Comparison of ENCODE assay signal across 8 cellular contexts in genomic region chr20:43938932-43939761, GRCh38. TPM values are rescaled to one million over a fixed set of nuclear protein-coding genes. Genes with fewer than 3 reads are reported as not detected.
DNase-seq lines count a peak whose midpoint lies in the region; ATAC-seq and TF ChIP-seq lines count a peak whose summit lies in the region.

No MANE protein-coding gene starts in this region.

- ATAC-seq in foreskin keratinocyte: peak; percentile 25
- ATAC-seq in GM21381 (IDR thresholded peaks at IDR 0.05; ENCODE audit: unreplicated experiment): no peak

- H3K9me3 ChIP-seq in SJSA1 (replicated peaks) (no peaks in the 10 kb centered on the region), skeletal muscle satellite cell (replicated peaks; ENCODE audit: low read length) (no peaks in the 10 kb centered on the region)

- no peak overlapping the region for H3K27ac Mint-ChIP-seq in endothelial cell (ENCODE audit: unreplicated experiment)

- peaks cover 15% of the 10 kb centered on the region for H3K4me1 Mint-ChIP-seq in endothelial cell (ENCODE audit: unreplicated experiment)

- no peak overlapping the region for H3K9ac ChIP-seq in skeletal muscle satellite cell (ENCODE audit: low read depth, low read length)

- no peaks in the 10 kb centered on the region for H3K36me3 ChIP-seq in SJSA1
- no peaks in the 10 kb centered on the region for H3K36me3 ChIP-seq in skeletal muscle satellite cell (ENCODE audit: insufficient read depth, low read length)

- H3K4me3 ChIP-seq in HFF-Myc (replicated peaks; ENCODE audit: low read depth, low read length): no peak overlapping the region
- H3K4me3 ChIP-seq in SJSA1: no peak overlapping the region
- H3K4me3 ChIP-seq in skeletal muscle satellite cell (ENCODE audit: low read length): no peak overlapping the region

- H3K4me3 Mint-ChIP-seq in endothelial cell (ENCODE audit: unreplicated experiment): no peak overlapping the region

- no peaks in the 10 kb centered on the region for H3K9me3 Mint-ChIP-seq in endothelial cell (ENCODE audit: unreplicated experiment)

- no peaks in the 10 kb centered on the region for H3K36me3 Mint-ChIP-seq in endothelial cell (ENCODE audit: low read depth, unreplicated experiment)

- peak overlapping the region; percentile 58 for H3K4me2 ChIP-seq in skeletal muscle satellite cell (ENCODE audit: low read length)

- H3K4me1 ChIP-seq in SJSA1 (replicated peaks): peaks cover 61% of the 10 kb centered on the region
- H3K4me1 ChIP-seq in foreskin keratinocyte: peaks cover 19% of the 10 kb centered on the region
- peaks cover 33% of the 10 kb centered on the region for H3K4me1 ChIP-seq in skeletal muscle satellite cell (ENCODE audit: control insufficient read depth, insufficient read depth, low read length)

- H3K27ac ChIP-seq in SJSA1 (peak overlapping the region; percentile 40), foreskin keratinocyte (no peak overlapping the region)

- TF ChIP-seq CTCF in HFF-Myc (IDR thresholded peaks at IDR 0.05; ENCODE audit: low read depth, low read length, missing control alignments) (no peak), foreskin keratinocyte (conservative IDR thresholded peaks at IDR 0.05) (no peak), endothelial cell (IDR thresholded peaks at IDR 0.05; ENCODE audit: unreplicated experiment) (no peak)

- H3K27me3 ChIP-seq in SJSA1 (replicated peaks): no peaks in the 10 kb centered on the region
- peaks cover 3% of the 10 kb centered on the region for H3K27me3 ChIP-seq in foreskin keratinocyte
- H3K27me3 ChIP-seq in skeletal muscle satellite cell (ENCODE audit: control insufficient read depth, insufficient read depth, low read length): peaks cover 27% of the 10 kb centered on the region

- DNase-seq in HFF-Myc (ENCODE audit: extremely low read depth, low read depth): peak; percentile 78
- peak; percentile 92 to 94 for DNase-seq in SJSA1 (ENCODE audit: low read depth in 1 of 2, low spot score in 2 of 2)
- DNase-seq in foreskin keratinocyte: peak; percentile 87 to 91
- no peak for DNase-seq in stimulated activated CD4-positive, alpha-beta T cell treated with anti-CD3 and anti-CD28 coated beads, Interleukin-4, amount 100 ng/mL, for 1 hour
- DNase-seq in NCI-H1930 (lab: John Stamatoyannopoulos, UW): no peak
- no peak for DNase-seq in endothelial cell (ENCODE audit: low spot score)

- peaks cover 4% of the 10 kb centered on the region for H3K27me3 Mint-ChIP-seq in endothelial cell (ENCODE audit: unreplicated experiment)

RNA-seq across cellular contexts. Expression of gene TOX2, which starts 24.5 kb away (rescaled TPM):
- total RNA-seq in SJSA1 (2014; rRNA removed; shearing (Covaris generic)): 6.2 TPM in 2 replicates
- total RNA-seq in foreskin keratinocyte (0.14 TPM in 2 replicates), endothelial cell (ENCODE audit: unreplicated experiment) (5.0 TPM)
- 0.10 and 0.29 TPM in 2 replicates for polyA plus RNA-seq in foreskin keratinocyte
- 0.22 and 0.76 TPM in 2 replicates for total RNA-seq in skeletal muscle satellite cell (2012; rRNA removed)

Comparison
In these comparisons a context has a peak if more than half of its experiments do, and no peak if none do; other contexts are left out.
1. DNase-seq: peak in HFF-Myc (single experiment), SJSA1 (2 of 2) and foreskin keratinocyte (2 of 2); none in stimulated activated CD4-positive, alpha-beta T cell treated with anti-CD3 and anti-CD28 coated beads, Interleukin-4, amount 100 ng/mL, for 1 hour (single experiment), NCI-H1930 (0 of 2) and endothelial cell (single experiment).